2 cellular contexts compared by ENCODE assay signal in the genomic region with DNA sequence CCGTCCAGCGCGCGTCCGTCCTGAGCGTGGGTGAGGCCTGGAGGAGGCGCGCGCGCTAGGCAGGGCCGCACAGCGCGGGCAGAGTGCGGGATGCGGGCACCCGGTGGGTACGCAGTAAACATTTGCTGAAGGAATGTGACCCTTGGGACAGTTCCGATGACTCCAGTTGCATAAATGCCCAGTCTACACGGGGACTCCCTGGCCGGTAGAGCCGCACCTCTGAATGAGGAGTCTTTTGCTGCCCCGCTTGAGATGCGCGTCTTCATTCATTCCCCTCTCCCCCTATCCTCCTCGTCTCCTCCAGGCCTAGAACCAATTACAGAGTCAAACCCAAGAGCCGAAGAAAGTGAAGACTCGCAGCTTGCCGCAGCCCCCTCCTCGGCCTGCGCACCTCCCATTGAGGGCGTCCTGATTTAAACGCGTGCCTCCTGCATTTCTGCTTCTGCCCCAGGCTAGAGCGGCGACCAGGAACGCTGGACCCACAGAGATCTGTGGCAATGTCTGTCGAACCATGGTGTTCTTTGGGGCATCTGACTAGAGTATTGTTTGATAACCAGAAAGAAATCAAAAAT.
TF ChIP-seq lines count a peak whose summit lies in the region.

No MANE protein-coding gene starts in this region.

TF ChIP-seq in A549, 52 proteins besides CTCF, POLR2A, EP300 and RAD21:
- TF ChIP-seq, protein P1, sequence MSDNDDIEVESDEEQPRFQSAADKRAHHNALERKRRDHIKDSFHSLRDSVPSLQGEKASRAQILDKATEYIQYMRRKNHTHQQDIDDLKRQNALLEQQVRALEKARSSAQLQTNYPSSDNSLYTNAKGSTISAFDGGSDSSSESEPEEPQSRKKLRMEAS (IDR thresholded peaks at IDR 0.05): 0 out of 2 replicates have a peak, but pooled peaks have one; percentile 4
- no peak for TF ChIP-seq HOXB5 (CRISPR knock-in tag; IDR thresholded peaks at IDR 0.05)
- TF ChIP-seq GATA3 (IDR thresholded peaks at IDR 0.05; ENCODE audit: borderline replicate concordance): no peak
- peak; percentile 54; the same call in 1 of the 2 replicates for TF ChIP-seq PHF8 (IDR thresholded peaks at IDR 0.05; ENCODE audit: borderline replicate concordance, low read depth)
- TF ChIP-seq ESRRA (IDR thresholded peaks at IDR 0.05; ENCODE audit: borderline replicate concordance, low read length): no peak
- TF ChIP-seq FOSB (CRISPR knock-in tag; IDR thresholded peaks at IDR 0.05): no peak
- no peak for TF ChIP-seq ZC3H11A (IDR thresholded peaks at IDR 0.05)

TF ChIP-seq in HepG2, 621 proteins besides CTCF, POLR2A, EP300 and RAD21 (continues in another document):
- TF ChIP-seq ZNF644 (CRISPR knock-in tag; IDR thresholded peaks at IDR 0.05; ENCODE audit: low read depth) (no peak), TARDBP (CRISPR knock-in tag; IDR thresholded peaks at IDR 0.05) (no peak), BRD4 (CRISPR knock-in tag; IDR thresholded peaks at IDR 0.05) (0 out of 2 replicates have a peak, but pooled peaks have one; percentile 32), ZNF101 (CRISPR knock-in tag; IDR thresholded peaks at IDR 0.05; ENCODE audit: borderline replicate concordance, low read depth) (no peak), ARNT2 (CRISPR knock-in tag; IDR thresholded peaks at IDR 0.05; ENCODE audit: low read depth) (no peak), MXD4 (CRISPR knock-in tag; IDR thresholded peaks at IDR 0.05) (no peak), ZNF883 (CRISPR knock-in tag; IDR thresholded peaks at IDR 0.05; ENCODE audit: not compliant biosample characterization) (no peak), ARHGAP35 (CRISPR knock-in tag; IDR thresholded peaks at IDR 0.05; ENCODE audit: borderline replicate concordance) (no peak), RXRA (CRISPR knock-in tag; IDR thresholded peaks at IDR 0.05) (no peak), ZNF326 (CRISPR knock-in tag; IDR thresholded peaks at IDR 0.05; ENCODE audit: borderline replicate concordance) (no peak), HMG20A (CRISPR knock-in tag; IDR thresholded peaks at IDR 0.05; ENCODE audit: borderline replicate concordance) (no peak), GABPA (IDR thresholded peaks at IDR 0.05; ENCODE audit: low read depth, low read length) (no peak), GABPA (CRISPR knock-in tag; IDR thresholded peaks at IDR 0.05; ENCODE audit: low read depth) (no peak), SAP130 (CRISPR knock-in tag; IDR thresholded peaks at IDR 0.05; ENCODE audit: low read depth) (peak; percentile 10; the same call in 1 of the 2 replicates), CREB1 (IDR thresholded peaks at IDR 0.05) (no peak), CREB1 (CRISPR knock-in tag; IDR thresholded peaks at IDR 0.05) (no peak), ATAD3A (CRISPR knock-in tag; IDR thresholded peaks at IDR 0.05) (no peak), THYN1 (CRISPR knock-in tag; IDR thresholded peaks at IDR 0.05; ENCODE audit: borderline replicate concordance, low read depth) (no peak), GATAD1 (CRISPR knock-in tag; IDR thresholded peaks at IDR 0.05) (no peak), CEBPB (IDR thresholded peaks at IDR 0.05; ENCODE audit: borderline replicate concordance, low read depth, low read length) (no peak), KDM2A (CRISPR knock-in tag; IDR thresholded peaks at IDR 0.05; ENCODE audit: borderline replicate concordance, low read depth) (no peak), ZZZ3 (CRISPR knock-in tag; IDR thresholded peaks at IDR 0.05; ENCODE audit: borderline replicate concordance) (no peak), ZNF33A (CRISPR knock-in tag; IDR thresholded peaks at IDR 0.05; ENCODE audit: borderline replicate concordance) (no peak), ZNF746 (CRISPR knock-in tag; IDR thresholded peaks at IDR 0.05) (no peak), XBP1 (CRISPR knock-in tag; IDR thresholded peaks at IDR 0.05) (no peak), ZNF724P (CRISPR knock-in tag; IDR thresholded peaks at IDR 0.05; ENCODE audit: borderline replicate concordance) (no peak), ZFP37 (CRISPR knock-in tag; IDR thresholded peaks at IDR 0.05; ENCODE audit: borderline replicate concordance) (0 out of 2 replicates have a peak, but pooled peaks have one; percentile 35), PLRG1 (conservative IDR thresholded peaks at IDR 0.05) (no peak), GLI4 (CRISPR knock-in tag; IDR thresholded peaks at IDR 0.05; ENCODE audit: borderline replicate concordance) (no peak), SOX6 (IDR thresholded peaks at IDR 0.05) (no peak), SOX6 (CRISPR knock-in tag; IDR thresholded peaks at IDR 0.05) (no peak; the same call in 1 of the 2 replicates), CC2D1A (CRISPR knock-in tag; IDR thresholded peaks at IDR 0.05) (no peak), ZNF552 (CRISPR knock-in tag; IDR thresholded peaks at IDR 0.05; ENCODE audit: borderline replicate concordance) (no peak), HMG20B (CRISPR knock-in tag; conservative IDR thresholded peaks at IDR 0.05) (no peak), POLR2G (IDR thresholded peaks at IDR 0.05; ENCODE audit: low read depth, low read length) (no peak), NCOA2 (CRISPR knock-in tag; IDR thresholded peaks at IDR 0.05) (no peak), ZNF337 (CRISPR knock-in tag; IDR thresholded peaks at IDR 0.05; ENCODE audit: borderline replicate concordance, low read depth) (peak; percentile 21; the same call in 1 of the 2 replicates), ZNF761 (CRISPR knock-in tag; conservative IDR thresholded peaks at IDR 0.05) (peak; percentile 37; the same call in 1 of the 2 replicates), ARNTL (CRISPR knock-in tag; IDR thresholded peaks at IDR 0.05) (peak; percentile 18; the same call in 1 of the 2 replicates), ZNF451 (CRISPR knock-in tag; IDR thresholded peaks at IDR 0.05) (no peak), ZNF777 (CRISPR knock-in tag; IDR thresholded peaks at IDR 0.05) (no peak), AHR (CRISPR knock-in tag; IDR thresholded peaks at IDR 0.05) (no peak), NCOR1 (IDR thresholded peaks at IDR 0.05; ENCODE audit: borderline replicate concordance, low read length) (no peak), ZSCAN12 (CRISPR knock-in tag; IDR thresholded peaks at IDR 0.05) (no peak), ZNF788 (CRISPR knock-in tag; IDR thresholded peaks at IDR 0.05; ENCODE audit: borderline replicate concordance) (no peak), STAG1 (CRISPR knock-in tag; IDR thresholded peaks at IDR 0.05) (no peak)
- TF ChIP-seq, protein P2, sequence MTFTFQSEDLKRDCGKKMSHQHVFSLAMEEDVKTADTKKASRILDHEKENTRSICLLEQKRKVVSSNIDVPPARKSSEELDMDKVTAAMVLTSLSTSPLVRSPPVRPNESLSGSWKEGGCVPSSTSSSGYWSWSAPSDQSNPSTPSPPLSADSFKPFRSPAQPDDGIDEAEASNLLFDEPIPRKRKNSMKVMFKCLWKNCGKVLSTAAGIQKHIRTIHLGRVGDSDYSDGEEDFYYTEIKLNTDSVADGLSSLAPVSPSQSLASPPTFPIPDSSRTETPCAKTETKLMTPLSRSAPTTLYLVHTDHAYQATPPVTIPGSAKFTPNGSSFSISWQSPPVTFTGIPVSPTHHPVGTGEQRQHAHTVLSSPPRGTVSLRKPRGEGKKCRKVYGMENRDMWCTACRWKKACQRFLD (CRISPR knock-in tag; IDR thresholded peaks at IDR 0.05; ENCODE audit: borderline replicate concordance): 0 out of 2 replicates have a peak, but pooled peaks have one; percentile 10
- TF ChIP-seq, protein P3, sequence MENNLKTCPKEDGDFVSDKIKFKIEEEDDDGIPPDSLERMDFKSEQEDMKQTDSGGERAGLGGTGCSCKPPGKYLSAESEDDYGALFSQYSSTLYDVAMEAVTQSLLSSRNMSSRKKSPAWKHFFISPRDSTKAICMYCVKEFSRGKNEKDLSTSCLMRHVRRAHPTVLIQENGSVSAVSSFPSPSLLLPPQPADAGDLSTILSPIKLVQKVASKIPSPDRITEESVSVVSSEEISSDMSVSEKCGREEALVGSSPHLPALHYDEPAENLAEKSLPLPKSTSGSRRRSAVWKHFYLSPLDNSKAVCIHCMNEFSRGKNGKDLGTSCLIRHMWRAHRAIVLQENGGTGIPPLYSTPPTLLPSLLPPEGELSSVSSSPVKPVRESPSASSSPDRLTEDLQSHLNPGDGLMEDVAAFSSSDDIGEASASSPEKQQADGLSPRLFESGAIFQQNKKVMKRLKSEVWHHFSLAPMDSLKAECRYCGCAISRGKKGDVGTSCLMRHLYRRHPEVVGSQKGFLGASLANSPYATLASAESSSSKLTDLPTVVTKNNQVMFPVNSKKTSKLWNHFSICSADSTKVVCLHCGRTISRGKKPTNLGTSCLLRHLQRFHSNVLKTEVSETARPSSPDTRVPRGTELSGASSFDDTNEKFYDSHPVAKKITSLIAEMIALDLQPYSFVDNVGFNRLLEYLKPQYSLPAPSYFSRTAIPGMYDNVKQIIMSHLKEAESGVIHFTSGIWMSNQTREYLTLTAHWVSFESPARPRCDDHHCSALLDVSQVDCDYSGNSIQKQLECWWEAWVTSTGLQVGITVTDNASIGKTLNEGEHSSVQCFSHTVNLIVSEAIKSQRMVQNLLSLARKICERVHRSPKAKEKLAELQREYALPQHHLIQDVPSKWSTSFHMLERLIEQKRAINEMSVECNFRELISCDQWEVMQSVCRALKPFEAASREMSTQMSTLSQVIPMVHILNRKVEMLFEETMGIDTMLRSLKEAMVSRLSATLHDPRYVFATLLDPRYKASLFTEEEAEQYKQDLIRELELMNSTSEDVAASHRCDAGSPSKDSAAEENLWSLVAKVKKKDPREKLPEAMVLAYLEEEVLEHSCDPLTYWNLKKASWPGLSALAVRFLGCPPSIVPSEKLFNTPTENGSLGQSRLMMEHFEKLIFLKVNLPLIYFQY (CRISPR knock-in tag; IDR thresholded peaks at IDR 0.05; ENCODE audit: borderline replicate concordance): no peak
- TF ChIP-seq, protein P4, sequence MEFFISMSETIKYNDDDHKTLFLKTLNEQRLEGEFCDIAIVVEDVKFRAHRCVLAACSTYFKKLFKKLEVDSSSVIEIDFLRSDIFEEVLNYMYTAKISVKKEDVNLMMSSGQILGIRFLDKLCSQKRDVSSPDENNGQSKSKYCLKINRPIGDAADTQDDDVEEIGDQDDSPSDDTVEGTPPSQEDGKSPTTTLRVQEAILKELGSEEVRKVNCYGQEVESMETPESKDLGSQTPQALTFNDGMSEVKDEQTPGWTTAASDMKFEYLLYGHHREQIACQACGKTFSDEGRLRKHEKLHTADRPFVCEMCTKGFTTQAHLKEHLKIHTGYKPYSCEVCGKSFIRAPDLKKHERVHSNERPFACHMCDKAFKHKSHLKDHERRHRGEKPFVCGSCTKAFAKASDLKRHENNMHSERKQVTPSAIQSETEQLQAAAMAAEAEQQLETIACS (CRISPR knock-in tag; IDR thresholded peaks at IDR 0.05): peak; percentile 64; the same call in 1 of the 2 replicates
- TF ChIP-seq, protein P5, sequence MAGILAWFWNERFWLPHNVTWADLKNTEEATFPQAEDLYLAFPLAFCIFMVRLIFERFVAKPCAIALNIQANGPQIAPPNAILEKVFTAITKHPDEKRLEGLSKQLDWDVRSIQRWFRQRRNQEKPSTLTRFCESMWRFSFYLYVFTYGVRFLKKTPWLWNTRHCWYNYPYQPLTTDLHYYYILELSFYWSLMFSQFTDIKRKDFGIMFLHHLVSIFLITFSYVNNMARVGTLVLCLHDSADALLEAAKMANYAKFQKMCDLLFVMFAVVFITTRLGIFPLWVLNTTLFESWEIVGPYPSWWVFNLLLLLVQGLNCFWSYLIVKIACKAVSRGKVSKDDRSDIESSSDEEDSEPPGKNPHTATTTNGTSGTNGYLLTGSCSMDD (CRISPR knock-in tag; IDR thresholded peaks at IDR 0.05): no peak
- TF ChIP-seq, protein P6, sequence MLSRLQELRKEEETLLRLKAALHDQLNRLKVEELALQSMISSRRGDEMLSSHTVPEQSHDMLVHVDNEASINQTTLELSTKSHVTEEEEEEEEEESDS (CRISPR knock-in tag; IDR thresholded peaks at IDR 0.05; ENCODE audit: borderline replicate concordance): no peak
- TF ChIP-seq, protein P7, sequence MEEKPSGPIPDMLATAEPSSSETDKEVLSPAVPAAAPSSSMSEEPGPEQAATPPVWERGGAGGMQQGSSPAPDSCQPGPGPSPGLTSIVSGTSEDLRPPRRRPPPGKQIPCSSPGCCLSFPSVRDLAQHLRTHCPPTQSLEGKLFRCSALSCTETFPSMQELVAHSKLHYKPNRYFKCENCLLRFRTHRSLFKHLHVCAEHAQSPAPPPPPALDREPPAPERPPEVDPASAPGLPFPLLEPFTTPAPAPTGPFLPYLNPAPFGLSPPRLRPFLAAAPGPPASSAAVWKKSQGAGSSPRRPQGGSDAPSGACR (CRISPR knock-in tag; IDR thresholded peaks at IDR 0.05): 0 out of 2 replicates have a peak, but pooled peaks have one; percentile 4
- TF ChIP-seq, protein P8, sequence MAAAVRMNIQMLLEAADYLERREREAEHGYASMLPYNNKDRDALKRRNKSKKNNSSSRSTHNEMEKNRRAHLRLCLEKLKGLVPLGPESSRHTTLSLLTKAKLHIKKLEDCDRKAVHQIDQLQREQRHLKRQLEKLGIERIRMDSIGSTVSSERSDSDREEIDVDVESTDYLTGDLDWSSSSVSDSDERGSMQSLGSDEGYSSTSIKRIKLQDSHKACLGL (CRISPR knock-in tag; IDR thresholded peaks at IDR 0.05): 0 out of 2 replicates have a peak, but pooled peaks have one; percentile 10
- TF ChIP-seq, protein P9, sequence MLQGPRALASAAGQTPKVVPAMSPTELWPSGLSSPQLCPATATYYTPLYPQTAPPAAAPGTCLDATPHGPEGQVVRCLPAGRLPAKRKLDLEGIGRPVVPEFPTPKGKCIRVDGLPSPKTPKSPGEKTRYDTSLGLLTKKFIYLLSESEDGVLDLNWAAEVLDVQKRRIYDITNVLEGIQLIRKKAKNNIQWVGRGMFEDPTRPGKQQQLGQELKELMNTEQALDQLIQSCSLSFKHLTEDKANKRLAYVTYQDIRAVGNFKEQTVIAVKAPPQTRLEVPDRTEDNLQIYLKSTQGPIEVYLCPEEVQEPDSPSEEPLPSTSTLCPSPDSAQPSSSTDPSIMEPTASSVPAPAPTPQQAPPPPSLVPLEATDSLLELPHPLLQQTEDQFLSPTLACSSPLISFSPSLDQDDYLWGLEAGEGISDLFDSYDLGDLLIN (CRISPR knock-in tag; IDR thresholded peaks at IDR 0.05; ENCODE audit: borderline replicate concordance): no peak
- TF ChIP-seq, protein P10, sequence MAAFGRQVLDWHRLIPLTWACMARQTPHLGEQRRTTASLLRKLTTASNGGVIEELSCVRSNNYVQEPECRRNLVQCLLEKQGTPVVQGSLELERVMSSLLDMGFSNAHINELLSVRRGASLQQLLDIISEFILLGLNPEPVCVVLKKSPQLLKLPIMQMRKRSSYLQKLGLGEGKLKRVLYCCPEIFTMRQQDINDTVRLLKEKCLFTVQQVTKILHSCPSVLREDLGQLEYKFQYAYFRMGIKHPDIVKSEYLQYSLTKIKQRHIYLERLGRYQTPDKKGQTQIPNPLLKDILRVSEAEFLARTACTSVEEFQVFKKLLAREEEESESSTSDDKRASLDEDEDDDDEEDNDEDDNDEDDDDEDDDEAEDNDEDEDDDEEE (CRISPR knock-in tag; IDR thresholded peaks at IDR 0.05): no peak; the same call in 1 of the 2 replicates
